2 cellular contexts compared by ENCODE assay signal in genomic region chr16:57822018-57822553, GRCh38.
TF ChIP-seq lines count a peak whose summit lies in the region.

No MANE protein-coding gene starts in this region.

TF ChIP-seq in K562, 482 proteins besides CTCF, POLR2A, EP300 and RAD21:
- TF ChIP-seq TRIM24 (IDR thresholded peaks at IDR 0.05) (no peak), RBM25 (IDR thresholded peaks at IDR 0.05; ENCODE audit: low read depth, low read length, severe bottlenecking) (peak; percentile 61), TGIF2 (CRISPR knock-in tag; IDR thresholded peaks at IDR 0.05) (no peak), WHSC1 (IDR thresholded peaks at IDR 0.05; ENCODE audit: low read length) (no peak), SMC3 (conservative IDR thresholded peaks at IDR 0.05; ENCODE audit: insufficient read depth, low read depth, low read length) (no peak), ZNF561 (CRISPR knock-in tag; conservative IDR thresholded peaks at IDR 0.05) (no peak), SOX6 (IDR thresholded peaks at IDR 0.05) (no peak), RBM39 (optimal IDR thresholded peaks at IDR 0.05; ENCODE audit: low read depth, low read length) (no peak), RNF2 (IDR thresholded peaks at IDR 0.05) (no peak), MTF1 (CRISPR knock-in tag; IDR thresholded peaks at IDR 0.05; ENCODE audit: borderline replicate concordance) (no peak), KAT7 (CRISPR knock-in tag; IDR thresholded peaks at IDR 0.05; ENCODE audit: borderline replicate concordance) (no peak), TARDBP (IDR thresholded peaks at IDR 0.05) (no peak), CBX1 (IDR thresholded peaks at IDR 0.05; ENCODE audit: low read depth) (no peak), ZFP36 (IDR thresholded peaks at IDR 0.05; ENCODE audit: low read depth, low read length, partially characterized antibody) (peak; percentile 77), CREB3 (tag; conservative IDR thresholded peaks at IDR 0.05; ENCODE audit: low read depth) (no peak)
- TF ChIP-seq, protein P1, sequence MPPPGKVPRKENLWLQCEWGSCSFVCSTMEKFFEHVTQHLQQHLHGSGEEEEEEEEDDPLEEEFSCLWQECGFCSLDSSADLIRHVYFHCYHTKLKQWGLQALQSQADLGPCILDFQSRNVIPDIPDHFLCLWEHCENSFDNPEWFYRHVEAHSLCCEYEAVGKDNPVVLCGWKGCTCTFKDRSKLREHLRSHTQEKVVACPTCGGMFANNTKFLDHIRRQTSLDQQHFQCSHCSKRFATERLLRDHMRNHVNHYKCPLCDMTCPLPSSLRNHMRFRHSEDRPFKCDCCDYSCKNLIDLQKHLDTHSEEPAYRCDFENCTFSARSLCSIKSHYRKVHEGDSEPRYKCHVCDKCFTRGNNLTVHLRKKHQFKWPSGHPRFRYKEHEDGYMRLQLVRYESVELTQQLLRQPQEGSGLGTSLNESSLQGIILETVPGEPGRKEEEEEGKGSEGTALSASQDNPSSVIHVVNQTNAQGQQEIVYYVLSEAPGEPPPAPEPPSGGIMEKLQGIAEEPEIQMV (tag; conservative IDR thresholded peaks at IDR 0.05; ENCODE audit: low read depth), result no peak
- TF ChIP-seq, protein P2, sequence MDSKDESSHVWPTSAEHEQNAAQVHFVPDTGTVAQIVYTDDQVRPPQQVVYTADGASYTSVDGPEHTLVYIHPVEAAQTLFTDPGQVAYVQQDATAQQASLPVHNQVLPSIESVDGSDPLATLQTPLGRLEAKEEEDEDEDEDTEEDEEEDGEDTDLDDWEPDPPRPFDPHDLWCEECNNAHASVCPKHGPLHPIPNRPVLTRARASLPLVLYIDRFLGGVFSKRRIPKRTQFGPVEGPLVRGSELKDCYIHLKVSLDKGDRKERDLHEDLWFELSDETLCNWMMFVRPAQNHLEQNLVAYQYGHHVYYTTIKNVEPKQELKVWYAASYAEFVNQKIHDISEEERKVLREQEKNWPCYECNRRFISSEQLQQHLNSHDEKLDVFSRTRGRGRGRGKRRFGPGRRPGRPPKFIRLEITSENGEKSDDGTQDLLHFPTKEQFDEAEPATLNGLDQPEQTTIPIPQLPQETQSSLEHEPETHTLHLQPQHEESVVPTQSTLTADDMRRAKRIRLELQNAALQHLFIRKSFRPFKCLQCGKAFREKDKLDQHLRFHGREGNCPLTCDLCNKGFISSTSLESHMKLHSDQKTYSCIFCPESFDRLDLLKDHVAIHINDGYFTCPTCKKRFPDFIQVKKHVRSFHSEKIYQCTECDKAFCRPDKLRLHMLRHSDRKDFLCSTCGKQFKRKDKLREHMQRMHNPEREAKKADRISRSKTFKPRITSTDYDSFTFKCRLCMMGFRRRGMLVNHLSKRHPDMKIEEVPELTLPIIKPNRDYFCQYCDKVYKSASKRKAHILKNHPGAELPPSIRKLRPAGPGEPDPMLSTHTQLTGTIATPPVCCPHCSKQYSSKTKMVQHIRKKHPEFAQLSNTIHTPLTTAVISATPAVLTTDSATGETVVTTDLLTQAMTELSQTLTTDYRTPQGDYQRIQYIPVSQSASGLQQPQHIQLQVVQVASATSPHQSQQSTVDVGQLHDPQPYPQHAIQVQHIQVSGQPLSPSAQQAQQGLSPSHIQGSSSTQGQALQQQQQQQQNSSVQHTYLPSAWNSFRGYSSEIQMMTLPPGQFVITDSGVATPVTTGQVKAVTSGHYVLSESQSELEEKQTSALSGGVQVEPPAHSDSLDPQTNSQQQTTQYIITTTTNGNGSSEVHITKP (IDR thresholded peaks at IDR 0.05; ENCODE audit: partially characterized antibody), result no peak

TF ChIP-seq in HepG2, 621 proteins besides CTCF, POLR2A, EP300 and RAD21:
- TF ChIP-seq SRSF9 (IDR thresholded peaks at IDR 0.05; ENCODE audit: borderline replicate concordance, insufficient read depth, low read depth, low read length, poor library complexity, severe bottlenecking), result no peak
- no peak for TF ChIP-seq JUN (CRISPR knock-in tag; IDR thresholded peaks at IDR 0.05)
- TF ChIP-seq KDM5A (IDR thresholded peaks at IDR 0.05; ENCODE audit: borderline replicate concordance, low read length), result no peak
- no peak for TF ChIP-seq ZNF766 (CRISPR knock-in tag; IDR thresholded peaks at IDR 0.05; ENCODE audit: borderline replicate concordance)
- TF ChIP-seq ZNF280D (CRISPR knock-in tag; IDR thresholded peaks at IDR 0.05), result no peak
- no peak for TF ChIP-seq ZSCAN31 (CRISPR knock-in tag; IDR thresholded peaks at IDR 0.05; ENCODE audit: low read depth)
- no peak for TF ChIP-seq CEBPG (CRISPR knock-in tag; IDR thresholded peaks at IDR 0.05)
- no peak for TF ChIP-seq ZNF207 (IDR thresholded peaks at IDR 0.05; ENCODE audit: borderline replicate concordance)
- no peak for TF ChIP-seq CHCHD3 (CRISPR knock-in tag; IDR thresholded peaks at IDR 0.05)
- peak; percentile 84 for TF ChIP-seq ZNF263 (CRISPR knock-in tag; IDR thresholded peaks at IDR 0.05)
- TF ChIP-seq ZBTB7B (CRISPR knock-in tag; IDR thresholded peaks at IDR 0.05), result no peak
- TF ChIP-seq, protein P3, sequence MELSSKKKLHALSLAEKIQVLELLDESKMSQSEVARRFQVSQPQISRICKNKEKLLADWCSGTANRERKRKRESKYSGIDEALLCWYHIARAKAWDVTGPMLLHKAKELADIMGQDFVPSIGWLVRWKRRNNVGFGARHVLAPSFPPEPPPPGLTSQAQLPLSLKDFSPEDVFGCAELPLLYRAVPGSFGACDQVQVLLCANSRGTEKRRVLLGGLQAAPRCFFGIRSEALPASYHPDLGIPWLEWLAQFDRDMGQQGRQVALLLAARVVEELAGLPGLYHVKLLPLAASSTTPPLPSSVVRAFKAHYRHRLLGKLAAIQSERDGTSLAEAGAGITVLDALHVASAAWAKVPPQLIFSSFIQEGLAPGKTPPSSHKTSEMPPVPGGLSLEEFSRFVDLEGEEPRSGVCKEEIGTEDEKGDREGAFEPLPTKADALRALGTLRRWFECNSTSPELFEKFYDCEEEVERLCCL (CRISPR knock-in tag; IDR thresholded peaks at IDR 0.05; ENCODE audit: borderline replicate concordance), result no peak
- TF ChIP-seq FOSL1 (CRISPR knock-in tag; IDR thresholded peaks at IDR 0.05; ENCODE audit: borderline replicate concordance), result no peak
- TF ChIP-seq TARDBP (CRISPR knock-in tag; IDR thresholded peaks at IDR 0.05), result no peak
- TF ChIP-seq ZNF770 (CRISPR knock-in tag; IDR thresholded peaks at IDR 0.05), result no peak
- no peak for TF ChIP-seq SPEN (CRISPR knock-in tag; IDR thresholded peaks at IDR 0.05; ENCODE audit: low read depth)
- TF ChIP-seq E2F1 (CRISPR knock-in tag; IDR thresholded peaks at IDR 0.05), result no peak
- TF ChIP-seq, protein P4, sequence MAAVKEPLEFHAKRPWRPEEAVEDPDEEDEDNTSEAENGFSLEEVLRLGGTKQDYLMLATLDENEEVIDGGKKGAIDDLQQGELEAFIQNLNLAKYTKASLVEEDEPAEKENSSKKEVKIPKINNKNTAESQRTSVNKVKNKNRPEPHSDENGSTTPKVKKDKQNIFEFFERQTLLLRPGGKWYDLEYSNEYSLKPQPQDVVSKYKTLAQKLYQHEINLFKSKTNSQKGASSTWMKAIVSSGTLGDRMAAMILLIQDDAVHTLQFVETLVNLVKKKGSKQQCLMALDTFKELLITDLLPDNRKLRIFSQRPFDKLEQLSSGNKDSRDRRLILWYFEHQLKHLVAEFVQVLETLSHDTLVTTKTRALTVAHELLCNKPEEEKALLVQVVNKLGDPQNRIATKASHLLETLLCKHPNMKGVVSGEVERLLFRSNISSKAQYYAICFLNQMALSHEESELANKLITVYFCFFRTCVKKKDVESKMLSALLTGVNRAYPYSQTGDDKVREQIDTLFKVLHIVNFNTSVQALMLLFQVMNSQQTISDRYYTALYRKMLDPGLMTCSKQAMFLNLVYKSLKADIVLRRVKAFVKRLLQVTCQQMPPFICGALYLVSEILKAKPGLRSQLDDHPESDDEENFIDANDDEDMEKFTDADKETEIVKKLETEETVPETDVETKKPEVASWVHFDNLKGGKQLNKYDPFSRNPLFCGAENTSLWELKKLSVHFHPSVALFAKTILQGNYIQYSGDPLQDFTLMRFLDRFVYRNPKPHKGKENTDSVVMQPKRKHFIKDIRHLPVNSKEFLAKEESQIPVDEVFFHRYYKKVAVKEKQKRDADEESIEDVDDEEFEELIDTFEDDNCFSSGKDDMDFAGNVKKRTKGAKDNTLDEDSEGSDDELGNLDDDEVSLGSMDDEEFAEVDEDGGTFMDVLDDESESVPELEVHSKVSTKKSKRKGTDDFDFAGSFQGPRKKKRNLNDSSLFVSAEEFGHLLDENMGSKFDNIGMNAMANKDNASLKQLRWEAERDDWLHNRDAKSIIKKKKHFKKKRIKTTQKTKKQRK (IDR thresholded peaks at IDR 0.05; ENCODE audit: low read length), result no peak
- TF ChIP-seq ZNF737 (CRISPR knock-in tag; IDR thresholded peaks at IDR 0.05; ENCODE audit: borderline replicate concordance), result peak; percentile 19; the same call in 1 of the 2 replicates
- TF ChIP-seq ZNF768 (CRISPR knock-in tag; IDR thresholded peaks at IDR 0.05), result peak; percentile 75; the same call in 1 of the 2 replicates
- TF ChIP-seq ZNF598 (CRISPR knock-in tag; IDR thresholded peaks at IDR 0.05; ENCODE audit: borderline replicate concordance), result no peak
- peak; percentile 69; the same call in 1 of the 2 replicates for TF ChIP-seq ZMYM3 (CRISPR knock-in tag; IDR thresholded peaks at IDR 0.05)
- TF ChIP-seq MYC (CRISPR knock-in tag; IDR thresholded peaks at IDR 0.05; ENCODE audit: borderline replicate concordance), result no peak
- TF ChIP-seq KAT8 (CRISPR knock-in tag; IDR thresholded peaks at IDR 0.05), result no peak
